In genomic region chr11:107928767-107929507, GRCh38 we compare ENCODE assay signal across 8 cellular contexts. TPM values are rescaled to one million over a fixed set of nuclear protein-coding genes. Genes with fewer than 3 reads are reported as not detected.
DNase-seq lines count a peak whose midpoint lies in the region; ATAC-seq and TF ChIP-seq lines count a peak whose summit lies in the region.

No MANE protein-coding gene starts in this region.

- H3K27ac Mint-ChIP-seq in activated naive CD4-positive, alpha-beta T cell treated with anti-CD3 and anti-CD28 coated beads for 36 hours, result no peak overlapping the region
- peak overlapping the region; percentile 82 to 91 (median 86) for H3K27ac Mint-ChIP-seq in brain

- peaks cover 2% of the 10 kb centered on the region for H3K36me3 Mint-ChIP-seq in activated naive CD4-positive, alpha-beta T cell treated with anti-CD3 and anti-CD28 coated beads for 36 hours (ENCODE audit: low read depth)
- no peaks in the 10 kb centered on the region for H3K36me3 Mint-ChIP-seq in brain

- H3K27ac ChIP-seq in stomach smooth muscle (ENCODE audit: low read length), result no peak overlapping the region
- H3K27ac ChIP-seq in thyroid gland, result no peak overlapping the region

- CTCF ChIA-PET in activated naive CD4-positive, alpha-beta T cell treated with anti-CD3 and anti-CD28 coated beads for 36 hours (lab: Charles Lee), result no interaction called here

- WGBS in thyroid gland, 2 donors, result 2 to 3% methylated on average over 32 to 41 of the region's 41 CpGs

- TF ChIP-seq POLR2A in thyroid gland (IDR thresholded peaks at IDR 0.05), result no peak

- H3K27me3 ChIP-seq in stomach smooth muscle (ENCODE audit: control insufficient read depth in 1 of 2, insufficient read depth in 2 of 2, low read length in 2 of 2), result peaks cover 15 to 16% of the 10 kb centered on the region in 2 donors
- H3K27me3 ChIP-seq in thyroid gland, result no peaks in the 10 kb centered on the region

- no peak overlapping the region for H3K9ac ChIP-seq in stomach smooth muscle (ENCODE audit: low read length in 2 of 2)

- H3K4me3 Mint-ChIP-seq in activated naive CD4-positive, alpha-beta T cell treated with anti-CD3 and anti-CD28 coated beads for 36 hours, result peak overlapping the region; percentile 65
- peak overlapping the region; percentile 94 to 99 (median 97) for H3K4me3 Mint-ChIP-seq in brain

- intact Hi-C loops in activated naive CD4-positive, alpha-beta T cell treated with anti-CD3 and anti-CD28 coated beads for 36 hours (cut with micrococcal nuclease), result loop anchor here (1.0 to 5.0 kb wide), 3 partner anchors 72 to 538 kb away; partner anchors contain the start of genes C11orf65, CUL5 and SLC35F2
- intact Hi-C loops in left colon (cut with DNase I, micrococcal nuclease), result no loop called here
- intact Hi-C loops in thyroid gland (cut with DNase I), result no loop called here

- no peak for TF ChIP-seq CTCF in brain (conservative IDR thresholded peaks at IDR 0.05)
- TF ChIP-seq CTCF in thyroid gland (IDR thresholded peaks at IDR 0.05), result no peak

- H3K36me3 ChIP-seq in stomach smooth muscle (ENCODE audit: control insufficient read depth in 2 of 2, insufficient read depth in 2 of 2, low read length in 2 of 2), result no peaks in the 10 kb centered on the region
- H3K36me3 ChIP-seq in thyroid gland, result no peaks in the 10 kb centered on the region

- H3K4me3 ChIP-seq in stomach smooth muscle (ENCODE audit: low read length in 2 of 2) (peak overlapping the region; percentile 25 to 59), thyroid gland (replicated peaks in 1 of 3) (peak overlapping the region in 1 of 3 donors; percentile 12)

- H3K9me3 ChIP-seq in stomach smooth muscle (ENCODE audit: control insufficient read depth in 2 of 2, low read length in 2 of 2) (no peaks in the 10 kb centered on the region), thyroid gland (no peaks in the 10 kb centered on the region)

- H3K9me3 Mint-ChIP-seq in activated naive CD4-positive, alpha-beta T cell treated with anti-CD3 and anti-CD28 coated beads for 36 hours, result no peaks in the 10 kb centered on the region
- peaks cover 0 to 3% (median 0%) of the 10 kb centered on the region in 5 experiments for H3K9me3 Mint-ChIP-seq in brain

- DNase-seq in activated naive CD4-positive, alpha-beta T cell treated with anti-CD3 and anti-CD28 coated beads for 36 hours, result peak; percentile 5
- DNase-seq in activated naive CD4-positive, alpha-beta T cell treated with anti-CD3 and anti-CD28 coated beads, Interleukin-2, amount 50 U/mL, for 16 hours, result no peak
- DNase-seq in NCI-H69 (lab: John Stamatoyannopoulos, UW) (peak; percentile 88), left colon (no peak), thyroid gland (no peak)

- H3K4me1 ChIP-seq in stomach smooth muscle (ENCODE audit: control insufficient read depth, insufficient read depth, low read length) (peaks cover 10% of the 10 kb centered on the region), thyroid gland (peaks cover 7 to 12% of the 10 kb centered on the region in 2 donors)

- H3K4me1 Mint-ChIP-seq in activated naive CD4-positive, alpha-beta T cell treated with anti-CD3 and anti-CD28 coated beads for 36 hours (ENCODE audit: low read depth), result peaks cover 12% of the 10 kb centered on the region
- H3K4me1 Mint-ChIP-seq in brain, result peaks cover 15% of the 10 kb centered on the region

- peaks cover 44% of the 10 kb centered on the region for H3K27me3 Mint-ChIP-seq in activated naive CD4-positive, alpha-beta T cell treated with anti-CD3 and anti-CD28 coated beads for 36 hours (ENCODE audit: low read depth)
- peaks cover 28% of the 10 kb centered on the region for H3K27me3 Mint-ChIP-seq in brain

- ATAC-seq in HG02973 (IDR thresholded peaks at IDR 0.05; ENCODE audit: unreplicated experiment) (peak; percentile 11), left colon (peak; percentile 29)

RNA-seq across cellular contexts. Expression of gene RAB39A, which starts 0.7 kb away (rescaled TPM):
- not detected for total RNA-seq in activated naive CD4-positive, alpha-beta T cell treated with anti-CD3 and anti-CD28 coated beads for 36 hours
- 5.6 TPM for polyA plus RNA-seq in brain (ENCODE audit: insufficient read depth, low read depth, low replicate concordance)
- total RNA-seq in left colon, result 1 to 10 TPM in 1 of 2 donors, under 1 TPM in 1; 0.31 to 1.3 TPM
- 1 to 10 TPM in 1 of 4 donors, under 1 TPM in 2, not detected in 1; 0.11 to 1.1 (median 0.54) TPM for total RNA-seq in thyroid gland

Comparison
In these comparisons a context has a peak if more than half of its experiments do, and no peak if none do; other contexts are left out.
1. DNase-seq: peak in activated naive CD4-positive, alpha-beta T cell treated with anti-CD3 and anti-CD28 coated beads for 36 hours (single experiment) and NCI-H69 (single experiment); none in activated naive CD4-positive, alpha-beta T cell treated with anti-CD3 and anti-CD28 coated beads, Interleukin-2, amount 50 U/mL, for 16 hours (single experiment), left colon (0 of 2) and thyroid gland (0 of 2).